9 cellular contexts compared by ENCODE assay signal in the genomic region with DNA sequence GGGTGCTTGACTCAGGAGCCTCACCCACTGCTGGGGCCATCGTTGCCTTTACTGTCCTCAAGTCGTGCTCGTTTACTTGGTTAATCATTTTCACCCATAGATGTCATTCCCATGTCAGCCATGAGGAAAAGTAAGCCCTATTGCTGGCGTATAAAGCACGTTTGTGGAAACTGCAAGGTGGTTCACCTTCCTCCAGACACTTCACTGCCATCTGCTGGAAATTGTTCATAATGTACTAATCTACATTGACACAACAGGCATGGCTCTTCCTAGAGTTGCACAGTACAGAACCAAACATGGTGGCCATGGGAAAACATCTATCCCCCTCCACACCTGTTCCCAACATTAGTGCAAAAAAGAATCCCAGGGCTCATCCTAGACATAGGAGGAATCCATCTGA.
DNase-seq lines count a peak whose midpoint lies in the region; ATAC-seq, FAIRE-seq and TF ChIP-seq lines count a peak whose summit lies in the region.
"Had no signal": no experiment of that assay in that cellular context is flagged by ENCODE, and none has a peak within 500 bp of the region (broad histone marks: within the 10 kb centered on the region; RNA-seq: fewer than 3 reads in every experiment).

No MANE protein-coding gene starts in this region.

- no peak overlapping the region for H3K27ac ChIP-seq in left lung

- POLR2A ChIA-PET in activated CD8-positive, alpha-beta T cell treated with anti-CD3 and anti-CD28 coated beads, Interleukin-2, amount 10 ng/mL, durations not matched to agents 7 days and 5 days (lab: Charles Lee) = no interaction called here

- H3K4me3 ChIP-seq in left lung = no peak overlapping the region

- TF ChIP-seq CTCF in D721Med (IDR thresholded peaks at IDR 0.05; ENCODE audit: insufficient read depth, missing control alignments) (peak; percentile 30), left lung (IDR thresholded peaks at IDR 0.05) (peak in 1 of 2 donors; percentile 16)

- peak; percentile 70 for ATAC-seq in left lung
- ATAC-seq in HG03159 (IDR thresholded peaks at IDR 0.05; ENCODE audit: unreplicated experiment) = no peak
- no peak for ATAC-seq in HG02970 (IDR thresholded peaks at IDR 0.05; ENCODE audit: low FRiP score, unreplicated experiment)
- ATAC-seq in activated CD8-positive, alpha-beta T cell treated with anti-CD3 and anti-CD28 coated beads, Interleukin-2, amount 10 ng/mL, durations not matched to agents 7 days and 5 days = no peak

- H3K4me1 Mint-ChIP-seq in activated CD8-positive, alpha-beta T cell treated with anti-CD3 and anti-CD28 coated beads, Interleukin-2, amount 10 ng/mL, durations not matched to agents 7 days and 5 days (ENCODE audit: low read depth) = no peaks in the 10 kb centered on the region

- H3K9me3 Mint-ChIP-seq in activated CD8-positive, alpha-beta T cell treated with anti-CD3 and anti-CD28 coated beads, Interleukin-2, amount 10 ng/mL, durations not matched to agents 7 days and 5 days (ENCODE audit: insufficient read depth) = no peaks in the 10 kb centered on the region

- H3K27me3 Mint-ChIP-seq in activated CD8-positive, alpha-beta T cell treated with anti-CD3 and anti-CD28 coated beads, Interleukin-2, amount 10 ng/mL, durations not matched to agents 7 days and 5 days (ENCODE audit: low read depth) = no peaks in the 10 kb centered on the region

- H3K4me3 Mint-ChIP-seq in activated CD8-positive, alpha-beta T cell treated with anti-CD3 and anti-CD28 coated beads, Interleukin-2, amount 10 ng/mL, durations not matched to agents 7 days and 5 days = no peak overlapping the region

- no peaks in the 10 kb centered on the region for H3K9me3 ChIP-seq in left lung

- CTCF ChIA-PET in activated CD8-positive, alpha-beta T cell treated with anti-CD3 and anti-CD28 coated beads, Interleukin-2, amount 10 ng/mL, durations not matched to agents 7 days and 5 days (lab: Charles Lee) = no interaction called here

- FAIRE-seq in D721Med (lab: Jason Lieb, UNC) = no peak
- FAIRE-seq: RCC 7860 had no signal

- in situ Hi-C loops in SK-MEL-5 (cut with HindIII; ENCODE audit: low pct_unique_long_range_greater_than_20kb, low sequenced_read_pairs) = no loop called here

- no peaks in the 10 kb centered on the region for H3K27me3 ChIP-seq in left lung

- no peaks in the 10 kb centered on the region for H3K36me3 Mint-ChIP-seq in activated CD8-positive, alpha-beta T cell treated with anti-CD3 and anti-CD28 coated beads, Interleukin-2, amount 10 ng/mL, durations not matched to agents 7 days and 5 days (ENCODE audit: low read depth)

- intact Hi-C loops in left lung (cut with DNase I) = no loop called here

- H3K36me3 ChIP-seq in left lung = no peaks in the 10 kb centered on the region

- no peak for DNase-seq in D721Med (ENCODE audit: insufficient read length, low spot score)
- DNase-seq in HuH-7 (ENCODE audit: low spot score) = peak; percentile 41
- peak; percentile 86 for DNase-seq in SK-MEL-5 (ENCODE audit: low read depth, low spot score)
- DNase-seq in left lung = no peak
- DNase-seq in activated CD8-positive, alpha-beta T cell treated with anti-CD3 and anti-CD28 coated beads, Interleukin-2, amount 10 ng/mL, durations not matched to agents 7 days and 5 days = no peak
- DNase-seq in NCI-H774 (lab: John Stamatoyannopoulos, UW) = no peak

- no peaks in the 10 kb centered on the region for H3K4me1 ChIP-seq in left lung

- H3K27ac Mint-ChIP-seq in activated CD8-positive, alpha-beta T cell treated with anti-CD3 and anti-CD28 coated beads, Interleukin-2, amount 10 ng/mL, durations not matched to agents 7 days and 5 days = no peak overlapping the region

Comparison
In these comparisons a context has a peak if more than half of its experiments do, and no peak if none do; other contexts are left out.
1. DNase-seq: peak in HuH-7 (single experiment) and SK-MEL-5 (single experiment); none in D721Med (single experiment), left lung (0 of 2), activated CD8-positive, alpha-beta T cell treated with anti-CD3 and anti-CD28 coated beads, Interleukin-2, amount 10 ng/mL, durations not matched to agents 7 days and 5 days (single experiment) and NCI-H774 (single experiment).